ENCODE assay signal across 19 cellular contexts in the genomic region with DNA sequence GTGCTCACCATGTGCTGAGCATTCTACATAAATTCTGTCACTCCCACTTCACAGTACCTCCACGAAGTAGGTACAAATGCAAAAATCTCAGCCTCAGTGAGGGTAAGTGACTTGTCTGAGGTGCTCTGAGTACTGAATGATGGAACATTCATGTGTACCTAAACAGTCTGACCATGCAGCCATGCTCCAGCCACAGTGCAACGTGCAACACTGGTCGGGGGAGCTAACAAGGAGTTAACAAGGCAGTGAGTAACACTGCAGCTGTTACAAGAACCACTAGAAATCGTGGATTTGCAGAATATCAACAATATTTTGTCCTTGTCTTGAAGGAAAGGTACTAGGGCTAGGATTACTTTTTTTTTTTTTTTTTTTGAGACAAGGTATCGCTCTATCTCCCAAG. TPM values are rescaled to one million over a fixed set of nuclear protein-coding genes. Genes with fewer than 3 reads are reported as not detected.
DNase-seq lines count a peak whose midpoint lies in the region; ATAC-seq and TF ChIP-seq lines count a peak whose summit lies in the region.
"Had no signal": no experiment of that assay in that cellular context is flagged by ENCODE, and none has a peak within 500 bp of the region (broad histone marks: within the 10 kb centered on the region; RNA-seq: fewer than 3 reads in every experiment).

No MANE protein-coding gene starts in this region.

- no peaks in the 10 kb centered on the region for H3K9me3 ChIP-seq in endodermal cell (ENCODE audit: control insufficient read depth, low read length)

- H3K36me3 Mint-ChIP-seq in activated B cell treated with CpG ODN at 0.5 μM for 24 hours (ENCODE audit: low read depth) (no peaks in the 10 kb centered on the region), endodermal cell (ENCODE audit: low read depth) (no peaks in the 10 kb centered on the region)
- H3K36me3 Mint-ChIP-seq: CD14-positive monocyte had no signal

- peak overlapping the region; percentile 91 for H3K27ac Mint-ChIP-seq in activated B cell treated with CpG ODN at 0.5 μM for 24 hours
- no peak overlapping the region for H3K27ac Mint-ChIP-seq in endodermal cell
- H3K27ac Mint-ChIP-seq: H9 had no signal

- H3K9me3 Mint-ChIP-seq in activated B cell treated with CpG ODN at 0.5 μM for 24 hours: no peaks in the 10 kb centered on the region
- no peaks in the 10 kb centered on the region for H3K9me3 Mint-ChIP-seq in endodermal cell
- H3K9me3 Mint-ChIP-seq: H9 had no signal

- no peak for TF ChIP-seq CTCF in GM12865 (IDR thresholded peaks at IDR 0.05; ENCODE audit: insufficient read depth, low read depth, low read length, missing control alignments)
- TF ChIP-seq CTCF in KMS-11 (conservative IDR thresholded peaks at IDR 0.05; ENCODE audit: low read depth, low read length): no peak; the same call in 1 of the 2 replicates
- TF ChIP-seq CTCF in activated B cell treated with CpG ODN at 0.5 μM for 24 hours (IDR thresholded peaks at IDR 0.05): no peak
- TF ChIP-seq CTCF in endodermal cell (conservative IDR thresholded peaks at IDR 0.05): no peak

- no peaks in the 10 kb centered on the region for H3K36me3 ChIP-seq in KMS-11 (ENCODE audit: insufficient read depth)
- no peaks in the 10 kb centered on the region for H3K36me3 ChIP-seq in endodermal cell (ENCODE audit: control insufficient read depth, insufficient read depth, low read length)

- H3K4me1 Mint-ChIP-seq in activated B cell treated with CpG ODN at 0.5 μM for 24 hours (peaks cover 83% of the 10 kb centered on the region), endodermal cell (no peaks in the 10 kb centered on the region)

- H4K20me1 ChIP-seq in KMS-11 (ENCODE audit: insufficient read depth): no peaks in the 10 kb centered on the region

- peak overlapping the region; percentile 70 for H3K9ac ChIP-seq in KMS-11
- H3K9ac ChIP-seq in endodermal cell (ENCODE audit: extremely low read depth, low read length, poor library complexity, severe bottlenecking): no peak overlapping the region

- H3K4me1 ChIP-seq in KMS-11 (ENCODE audit: low read depth, poor library complexity, severe bottlenecking) (peaks cover 98% of the 10 kb centered on the region), endodermal cell (ENCODE audit: control insufficient read depth, insufficient read depth, low read length) (no peaks in the 10 kb centered on the region)

- H3K27ac ChIP-seq in KMS-11 (peak overlapping the region; percentile 98), endodermal cell (ENCODE audit: low read depth, low read length) (no peak overlapping the region), substantia nigra (ENCODE audit: low read depth, low read length, poor library complexity, severe bottlenecking) (no peak overlapping the region)
- H3K27ac ChIP-seq: RWPE1 had no signal

- CTCF ChIA-PET in activated B cell treated with CpG ODN at 0.5 μM for 24 hours (lab: Charles Lee): interaction anchor here (0.9 to 1.6 kb wide), 3 partner anchors 44 to 411 kb away, joined by 3 to 6 read pairs (median 3); no protein-coding TSS in a partner anchor

- 86 to 94% methylated on average over 2 to 5 of the region's 5 CpGs for WGBS in endodermal cell (ENCODE audit: insufficient coverage in 1 of 2, insufficient read length in 1 of 2), 2 experiments

- H2AFZ ChIP-seq in KMS-11 (ENCODE audit: low read depth): peak overlapping the region; percentile 48; the same call in 1 of the 2 replicates

- intact Hi-C loops in activated B cell treated with CpG ODN at 0.5 μM for 24 hours (cut with micrococcal nuclease): no loop called here

- POLR2A ChIA-PET in activated B cell treated with CpG ODN at 0.5 μM for 24 hours (lab: Charles Lee): interaction anchor here (0.6 to 2.5 kb wide), 7 partner anchors 36 to 464 kb away, joined by 3 to 29 read pairs (median 4); partner anchors contain the start of gene ANKRD12

- no peak overlapping the region for H3K4me3 ChIP-seq in GM12865 (ENCODE audit: low read depth, low read length)
- no peak overlapping the region for H3K4me3 ChIP-seq in KMS-11 (IDR thresholded peaks at IDR 0.05; ENCODE audit: insufficient read depth, low read depth, low read length)
- no peak overlapping the region for H3K4me3 ChIP-seq in endodermal cell (ENCODE audit: low read length)

- ATAC-seq in activated B cell treated with CpG ODN at 0.5 μM for 24 hours (ENCODE audit: low read depth): no peak
- no peak for ATAC-seq in activated CD4-positive, CD25-positive, alpha-beta regulatory T cell treated with anti-CD3 and anti-CD28 coated beads, Interleukin-2, amount 50 U/mL, for 24 hours
- ATAC-seq: PC-3, SK-N-SH treated with all-trans-retinoic acid at 6 μM for 48 hours had no signal

- peak overlapping the region; percentile 62 for H3K4me3 Mint-ChIP-seq in activated B cell treated with CpG ODN at 0.5 μM for 24 hours
- H3K4me3 Mint-ChIP-seq in endodermal cell: no peak overlapping the region
- H3K4me3 Mint-ChIP-seq: CD14-positive monocyte, H9 had no signal

- H3K27me3 ChIP-seq in KMS-11 (ENCODE audit: insufficient read depth, low read depth) (no peaks in the 10 kb centered on the region), endodermal cell (ENCODE audit: control insufficient read depth, insufficient read depth, low read length, poor library complexity, severe bottlenecking) (no peaks in the 10 kb centered on the region)

- DNase-seq in GM12865 (ENCODE audit: low read depth) (peak; percentile 28), activated B cell treated with CpG ODN at 0.5 μM for 24 hours (no peak), endodermal cell (peak; percentile 23), occipital lobe (lab: John Stamatoyannopoulos, UW) (no peak), substantia nigra (lab: John Stamatoyannopoulos, UW) (no peak), NCI-H2171 (lab: John Stamatoyannopoulos, UW) (no peak)
- DNase-seq: ACHN, GDM1, H9, NCI-H1694 treated with DMSO at 0.1 percent for 48 hours, NCI-H510A, NCI-H748 treated with DMSO at 0.1 percent for 48 hours, PC-3, SIG-M5 had no signal

- no peaks in the 10 kb centered on the region for H3K27me3 Mint-ChIP-seq in activated B cell treated with CpG ODN at 0.5 μM for 24 hours
- H3K27me3 Mint-ChIP-seq in endodermal cell (ENCODE audit: insufficient read depth): no peaks in the 10 kb centered on the region

- H3K79me2 ChIP-seq in KMS-11 (ENCODE audit: insufficient read depth, low read depth): peaks cover 3% of the 10 kb centered on the region; the same call in 1 of the 2 replicates

- peak overlapping the region; percentile 92 for H3K4me2 ChIP-seq in KMS-11

RNA-seq across cellular contexts. Expression of gene NDUFV2, which starts 36.6 kb away (rescaled TPM):
- 168 and 169 TPM in 2 replicates for total RNA-seq in activated B cell treated with CpG ODN at 0.5 μM for 24 hours
- total RNA-seq in endodermal cell: 100 to 1,000 TPM; 123 to 138 TPM
- polyA plus RNA-seq in endodermal cell (2013, experiment 1 of 2): 152 TPM
- polyA plus RNA-seq in endodermal cell (2013, experiment 2 of 2): 145 TPM
- 95.1 TPM for total RNA-seq in occipital lobe

Comparison
In these comparisons a context has a peak if more than half of its experiments do, and no peak if none do; other contexts are left out.
1. DNase-seq: peak in GM12865 (single experiment) and endodermal cell (single experiment); none in activated B cell treated with CpG ODN at 0.5 μM for 24 hours (single experiment), occipital lobe (single experiment), substantia nigra (0 of 49) and NCI-H2171 (single experiment).